In genomic region chr5:72834919-72835318, GRCh38 we compare ENCODE assay signal across 29 cellular contexts. TPM values are rescaled to one million over a fixed set of nuclear protein-coding genes. Genes with fewer than 3 reads are reported as not detected.
DNase-seq lines count a peak whose midpoint lies in the region; FAIRE-seq and TF ChIP-seq lines count a peak whose summit lies in the region.
"Had no signal": no experiment of that assay in that cellular context is flagged by ENCODE, and none has a peak within 500 bp of the region (broad histone marks: within the 10 kb centered on the region; RNA-seq: fewer than 3 reads in every experiment).

No MANE protein-coding gene starts in this region.

- FAIRE-seq in HTR-8/SVneo (lab: Jason Lieb, UNC), result peak; percentile 4
- FAIRE-seq: GM12891, H1, HepG2 had no signal

- H3K27me3 ChIP-seq in neutrophil (no peaks in the 10 kb centered on the region), BE2C (no peaks in the 10 kb centered on the region)
- H3K27me3 ChIP-seq: BLaER1 treated with 17β-estradiol and CSF1 and Interleukin-3, amounts not matched to agents 10 nM and 100 nM; SJSA1 had no signal

- TF ChIP-seq CTCF in neutrophil (IDR thresholded peaks at IDR 0.05) (no peak), BE2C (IDR thresholded peaks at IDR 0.05; ENCODE audit: low read depth, low read length) (no peak)

- H3K4me3 ChIP-seq in neutrophil (ENCODE audit: low read depth in 1 of 2, low read length in 1 of 2), result no peak overlapping the region
- H3K4me3 ChIP-seq in BE2C (ENCODE audit: low read depth, low read length), result no peak overlapping the region
- H3K4me3 ChIP-seq: BLaER1 treated with 17β-estradiol and CSF1 and Interleukin-3, amounts not matched to agents 10 nM and 100 nM; SJSA1 had no signal

- H3K36me3 ChIP-seq in neutrophil, result no peaks in the 10 kb centered on the region
- no peaks in the 10 kb centered on the region; the same call in 1 of the 2 replicates for H3K36me3 ChIP-seq in BE2C

- H3K9me3 ChIP-seq in neutrophil (no peaks in the 10 kb centered on the region), BE2C (no peaks in the 10 kb centered on the region)
- H3K9me3 ChIP-seq: BLaER1 treated with 17β-estradiol and CSF1 and Interleukin-3, amounts not matched to agents 10 nM and 100 nM; SJSA1 had no signal

- peak overlapping the region; percentile 74 for H3K27ac ChIP-seq in neutrophil
- H3K27ac ChIP-seq: BLaER1 treated with 17β-estradiol and CSF1 and Interleukin-3, amounts not matched to agents 10 nM and 100 nM; SJSA1 had no signal

- H3K4me1 ChIP-seq in neutrophil (ENCODE audit: control insufficient read depth in 1 of 2, insufficient read depth in 1 of 2, low read depth in 1 of 2, low read length in 1 of 2) (peaks cover 32 to 44% of the 10 kb centered on the region in 2 experiments), BE2C (peaks cover 11% of the 10 kb centered on the region)

- DNase-seq in AML-193 (lab: John Stamatoyannopoulos, UW), result peak; percentile 4 to 20
- DNase-seq in HTR-8/SVneo (ENCODE audit: insufficient read length, low spot score), result no peak
- peak; percentile 57 for DNase-seq in amniotic epithelial cell (ENCODE audit: low read depth)
- DNase-seq in BE2C, result no peak
- DNase-seq in NCI-H345 treated with DMSO at 0.1 percent for 48 hours (lab: John Stamatoyannopoulos, UW; ENCODE audit: unreplicated experiment), result no peak
- DNase-seq in activated gamma-delta T cell (lab: John Stamatoyannopoulos, UW), result no peak
- DNase-seq: CD4-positive, alpha-beta T cell; COR-L47; DMS 273 treated with DMSO at 0.1 percent for 48 hours; DMS79; EL; GDM1; Karpas-422; NCI-H1048; NCI-H1417; NCI-H1694; NCI-H2081; NCI-H226; NCI-H524; NCI-H774; NK-92 treated with Interleukin-12 subunit alpha and Interleukin-12 subunit beta, amount 100 ng/mL, for 24 hours; Right ventricle myocardium superior; RPMI8226 had no signal

RNA-seq across cellular contexts. Expression of gene TNPO1, which starts 18.5 kb away (rescaled TPM):
- 47.9 TPM for polyA plus RNA-seq in BE2C (2012; ENCODE audit: insufficient read depth, insufficient read length, low read depth)

Comparison
In these comparisons a context has a peak if more than half of its experiments do, and no peak if none do; other contexts are left out.
1. DNase-seq: peak in AML-193 (2 of 2) and amniotic epithelial cell (single experiment); none in HTR-8/SVneo (single experiment), BE2C (single experiment), NCI-H345 treated with DMSO at 0.1 percent for 48 hours (single experiment) and activated gamma-delta T cell (single experiment).